14 cellular contexts compared by ENCODE assay signal in the genomic region with DNA sequence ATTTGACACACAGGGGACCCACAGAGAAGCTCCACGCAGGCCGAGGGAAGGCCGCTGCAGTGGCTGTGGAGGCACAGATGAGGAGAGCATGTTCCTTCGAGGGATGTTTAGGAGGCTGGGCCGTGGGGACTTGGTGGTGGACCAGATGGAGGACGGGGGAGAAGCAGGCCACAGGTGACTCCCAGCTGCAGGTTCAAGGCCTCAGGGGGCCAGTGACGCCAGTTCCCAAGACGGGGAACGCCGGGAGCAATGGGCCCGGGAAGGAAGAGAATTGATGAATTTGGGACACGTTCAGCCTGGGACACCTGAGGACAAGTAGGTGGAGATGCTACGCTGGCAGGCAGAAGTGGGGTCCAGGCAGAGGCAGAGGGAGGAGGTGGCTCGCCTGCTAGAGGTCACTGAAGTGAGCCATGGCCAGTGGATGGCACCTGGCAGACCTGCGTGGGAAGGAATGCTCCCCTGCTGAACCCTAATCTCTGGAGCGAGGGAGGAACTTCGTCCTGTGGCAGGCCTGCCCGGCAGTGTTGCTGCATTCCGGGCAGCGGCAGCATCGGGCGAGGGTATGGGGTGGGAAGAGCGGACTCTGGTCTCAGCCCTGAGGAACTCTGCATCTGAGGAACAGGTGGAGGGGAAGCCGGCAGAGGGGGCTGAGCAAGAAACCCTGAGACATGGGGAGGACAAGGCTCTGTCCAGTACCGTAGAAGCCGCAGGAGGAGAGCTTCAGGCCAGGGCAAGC. TPM values are rescaled to one million over a fixed set of nuclear protein-coding genes. Genes with fewer than 3 reads are reported as not detected.
A peak's percentile ranks its signal among the peaks of the same experiment; 100 is the strongest.
DNase-seq lines count a peak whose midpoint lies in the region; ATAC-seq and TF ChIP-seq lines count a peak whose summit lies in the region.
"Had no signal": no experiment of that assay in that cellular context is flagged by ENCODE, and none has a peak within 500 bp of the region (broad histone marks: within the 10 kb centered on the region; RNA-seq: fewer than 3 reads in every experiment).

No MANE protein-coding gene starts in this region.

- no peak overlapping the region for H2BK120ac ChIP-seq in neuronal stem cell (ENCODE audit: low read depth, low read length)

- peaks cover 6% of the 10 kb centered on the region for H3K79me1 ChIP-seq in neuronal stem cell (ENCODE audit: low read depth, low read length)

- H2BK5ac ChIP-seq in neuronal stem cell (ENCODE audit: low read length) = no peak overlapping the region

- H3K27ac ChIP-seq in neuronal stem cell (replicated peaks; ENCODE audit: low read length) = no peak overlapping the region
- peak overlapping the region; percentile 22 to 78 for H3K27ac ChIP-seq in tibial artery
- H3K27ac ChIP-seq: ascending aorta had no signal

- CTCF ChIA-PET in activated CD8-positive, alpha-beta memory T cell treated with anti-CD3 and anti-CD28 coated beads, Interleukin-2, amount 10 ng/mL, durations not matched to agents 7 days and 5 days (lab: Charles Lee) = interaction anchor here (2.2 kb wide), 1 partner anchor 132 kb away, joined by 11 read pairs; no protein-coding TSS in a partner anchor

- TF ChIP-seq CTCF in tibial artery (IDR thresholded peaks at IDR 0.05) = no peak
- TF ChIP-seq CTCF in GM20000 (IDR thresholded peaks at IDR 0.05; ENCODE audit: extremely low read depth, missing control alignments) = no peak

- peak overlapping the region; percentile 90 for H3K4ac ChIP-seq in neuronal stem cell (ENCODE audit: low read length)

- DNase-seq in activated CD8-positive, alpha-beta memory T cell treated with anti-CD3 and anti-CD28 coated beads, Interleukin-2, amount 10 ng/mL, durations not matched to agents 7 days and 5 days = no peak
- DNase-seq in activated CD8-positive, alpha-beta memory T cell treated with anti-CD3 and anti-CD28 coated beads for 24 hours = no peak
- no peak for DNase-seq in effector memory CD8-positive, alpha-beta T cell
- DNase-seq in neuronal stem cell (ENCODE audit: low spot score) = no peak
- no peak for DNase-seq in tibial artery
- no peak for DNase-seq in GM20000 (ENCODE audit: low spot score)
- no peak for DNase-seq in iPS-NIHi11 (ENCODE audit: low spot score)
- DNase-seq: CD4-positive, alpha-beta T cell; NCI-H2107; RPMI8226 had no signal

- H3K4me1 Mint-ChIP-seq in activated CD8-positive, alpha-beta memory T cell treated with anti-CD3 and anti-CD28 coated beads, Interleukin-2, amount 10 ng/mL, durations not matched to agents 7 days and 5 days = peaks cover 17% of the 10 kb centered on the region
- H3K4me1 Mint-ChIP-seq in effector memory CD8-positive, alpha-beta T cell (ENCODE audit: low read depth in 2 of 2) = peaks cover 18% of the 10 kb centered on the region in 2 donors

- intact Hi-C loops in tibial artery (cut with DNase I; ENCODE audit: low total_unique reads) = loop anchor here (5.0 kb wide), 1 partner anchor 35 kb away; no protein-coding TSS in a partner anchor

- H3K4me1 ChIP-seq in neuronal stem cell (ENCODE audit: control insufficient read depth in 2 of 2, insufficient read depth in 1 of 2, low read depth in 1 of 2, low read length in 2 of 2) (peaks cover 12 to 13% of the 10 kb centered on the region in 2 donors), tibial artery (peaks cover 0 to 23% (median 6%) of the 10 kb centered on the region in 4 donors)
- H3K4me1 ChIP-seq: ascending aorta had no signal

- no peak overlapping the region for H3K4me3 Mint-ChIP-seq in activated CD8-positive, alpha-beta memory T cell treated with anti-CD3 and anti-CD28 coated beads, Interleukin-2, amount 10 ng/mL, durations not matched to agents 7 days and 5 days
- H3K4me3 Mint-ChIP-seq in effector memory CD8-positive, alpha-beta T cell = peak overlapping the region; percentile 13 to 51
- H3K4me3 Mint-ChIP-seq: activated CD4-positive, alpha-beta T cell treated with anti-CD3 and anti-CD28 coated beads for 36 hours; activated T-helper 1 cell treated with anti-CD3 and anti-CD28 coated beads, Interleukin-12 subunit alpha, Interleukin-12 subunit beta, Interleukin-2, Interleukin-4 antibody, amounts not matched to agents 30 ng/mL and 10 ng/mL and 1 ng/mL, durations not matched to agents 14 hours and 24 hours and 36 hours; CD4-positive, alpha-beta T cell had no signal

- no peak overlapping the region for H2AK5ac ChIP-seq in neuronal stem cell (ENCODE audit: low read depth, low read length)

- no peaks in the 10 kb centered on the region for H3K27me3 Mint-ChIP-seq in activated CD8-positive, alpha-beta memory T cell treated with anti-CD3 and anti-CD28 coated beads, Interleukin-2, amount 10 ng/mL, durations not matched to agents 7 days and 5 days
- H3K27me3 Mint-ChIP-seq in effector memory CD8-positive, alpha-beta T cell = no peaks in the 10 kb centered on the region
- H3K27me3 Mint-ChIP-seq: activated CD4-positive, alpha-beta T cell treated with anti-CD3 and anti-CD28 coated beads for 36 hours; CD4-positive, alpha-beta T cell had no signal

- H3K9me3 Mint-ChIP-seq in activated CD8-positive, alpha-beta memory T cell treated with anti-CD3 and anti-CD28 coated beads, Interleukin-2, amount 10 ng/mL, durations not matched to agents 7 days and 5 days (ENCODE audit: low read depth) = no peaks in the 10 kb centered on the region
- H3K9me3 Mint-ChIP-seq in effector memory CD8-positive, alpha-beta T cell = no peaks in the 10 kb centered on the region
- H3K9me3 Mint-ChIP-seq: activated T-helper 1 cell treated with anti-CD3 and anti-CD28 coated beads, Interleukin-12 subunit alpha, Interleukin-12 subunit beta, Interleukin-2, Interleukin-4 antibody, amounts not matched to agents 30 ng/mL and 10 ng/mL and 1 ng/mL, durations not matched to agents 14 hours and 24 hours and 36 hours; CD4-positive, alpha-beta T cell had no signal

- H2BK12ac ChIP-seq in neuronal stem cell (ENCODE audit: low read length) = peak overlapping the region; percentile 78

- peaks cover 0 to 17% (median 4%) of the 10 kb centered on the region in 3 experiments for H3K27me3 ChIP-seq in neuronal stem cell (ENCODE audit: control insufficient read depth in 3 of 3, insufficient read depth in 3 of 3, low read depth in 1 of 3, low read length in 3 of 3)
- H3K27me3 ChIP-seq in tibial artery = no peaks in the 10 kb centered on the region
- H3K27me3 ChIP-seq: ascending aorta had no signal

- no peaks in the 10 kb centered on the region for H3K36me3 Mint-ChIP-seq in activated CD8-positive, alpha-beta memory T cell treated with anti-CD3 and anti-CD28 coated beads, Interleukin-2, amount 10 ng/mL, durations not matched to agents 7 days and 5 days
- peaks cover 3% of the 10 kb centered on the region for H3K36me3 Mint-ChIP-seq in effector memory CD8-positive, alpha-beta T cell (ENCODE audit: insufficient read depth)

- H3K27ac Mint-ChIP-seq in activated CD8-positive, alpha-beta memory T cell treated with anti-CD3 and anti-CD28 coated beads, Interleukin-2, amount 10 ng/mL, durations not matched to agents 7 days and 5 days = peak overlapping the region; percentile 22
- H3K27ac Mint-ChIP-seq in effector memory CD8-positive, alpha-beta T cell = peak overlapping the region; percentile 37 to 87
- H3K27ac Mint-ChIP-seq: activated CD4-positive, alpha-beta T cell treated with anti-CD3 and anti-CD28 coated beads for 36 hours; activated T-helper 1 cell treated with anti-CD3 and anti-CD28 coated beads, Interleukin-12 subunit alpha, Interleukin-12 subunit beta, Interleukin-2, Interleukin-4 antibody, amounts not matched to agents 30 ng/mL and 10 ng/mL and 1 ng/mL, durations not matched to agents 14 hours and 24 hours and 36 hours; CD4-positive, alpha-beta T cell had no signal

- H3K9ac ChIP-seq in neuronal stem cell (ENCODE audit: low read depth, low read length, poor library complexity) = no peak overlapping the region

- no peaks in the 10 kb centered on the region for H3K36me3 ChIP-seq in neuronal stem cell (replicated peaks in 1 of 2; ENCODE audit: control insufficient read depth in 2 of 2, insufficient read depth in 2 of 2, low read length in 2 of 2)
- no peaks in the 10 kb centered on the region for H3K36me3 ChIP-seq in tibial artery
- H3K36me3 ChIP-seq: ascending aorta had no signal

- H3K18ac ChIP-seq in neuronal stem cell (ENCODE audit: low read length) = peak overlapping the region; percentile 53

- peak overlapping the region; percentile 67 for H2AFZ ChIP-seq in neuronal stem cell (ENCODE audit: low read length)

- H3K4me3 ChIP-seq in neuronal stem cell (ENCODE audit: low read length in 2 of 2) (no peak overlapping the region), tibial artery (peak overlapping the region in 1 of 2 donors; percentile 2)
- H3K4me3 ChIP-seq: ascending aorta had no signal

- no peak overlapping the region for H3K4me2 ChIP-seq in neuronal stem cell (ENCODE audit: insufficient read depth, low read length, poor library complexity, severe bottlenecking)

- H3K14ac ChIP-seq in neuronal stem cell (ENCODE audit: low read length) = no peak overlapping the region

- WGBS in neuronal stem cell (ENCODE audit: extremely low coverage in 2 of 2, insufficient read length in 2 of 2, insufficient replicate concordance in 1 of 2), 2 donors = no CpG with 5 or more reads among the region's 26 CpGs

- ATAC-seq in activated CD8-positive, alpha-beta memory T cell treated with anti-CD3 and anti-CD28 coated beads, Interleukin-2, amount 10 ng/mL, durations not matched to agents 7 days and 5 days = no peak
- ATAC-seq in effector memory CD8-positive, alpha-beta T cell (replicated peaks) = no peak
- ATAC-seq in GM21737 (IDR thresholded peaks at IDR 0.05; ENCODE audit: unreplicated experiment) = no peak

- H3K9me3 ChIP-seq in neuronal stem cell (replicated peaks in 1 of 2; ENCODE audit: control insufficient read depth in 2 of 2, insufficient read depth in 1 of 2, low read depth in 1 of 2, low read length in 2 of 2) (peaks cover 0 to 3% of the 10 kb centered on the region in 2 donors), tibial artery (no peaks in the 10 kb centered on the region)
- H3K9me3 ChIP-seq: ascending aorta had no signal

- no peak overlapping the region for H4K8ac ChIP-seq in neuronal stem cell (ENCODE audit: low read depth, low read length)

- no peak overlapping the region for H3K23ac ChIP-seq in neuronal stem cell (ENCODE audit: low read depth, low read length, poor library complexity)

- H2BK15ac ChIP-seq in neuronal stem cell (ENCODE audit: low read length) = peak overlapping the region; percentile 70

- H4K91ac ChIP-seq in neuronal stem cell (ENCODE audit: low read depth, low read length, poor library complexity) = peak overlapping the region; percentile 32

RNA-seq across cellular contexts. Expression of gene HPCAL1, which starts 25.2 kb away (rescaled TPM):
- total RNA-seq in activated CD8-positive, alpha-beta memory T cell treated with anti-CD3 and anti-CD28 coated beads, Interleukin-2, amount 10 ng/mL, durations not matched to agents 7 days and 5 days = 10 to 100 TPM; 29.0 to 47.0 TPM
- polyA plus RNA-seq in neuronal stem cell (2013, experiment 1 of 2) = 10.7 TPM
- polyA plus RNA-seq in neuronal stem cell (2013, experiment 2 of 2) = 9.6 TPM
